In the genomic region with DNA sequence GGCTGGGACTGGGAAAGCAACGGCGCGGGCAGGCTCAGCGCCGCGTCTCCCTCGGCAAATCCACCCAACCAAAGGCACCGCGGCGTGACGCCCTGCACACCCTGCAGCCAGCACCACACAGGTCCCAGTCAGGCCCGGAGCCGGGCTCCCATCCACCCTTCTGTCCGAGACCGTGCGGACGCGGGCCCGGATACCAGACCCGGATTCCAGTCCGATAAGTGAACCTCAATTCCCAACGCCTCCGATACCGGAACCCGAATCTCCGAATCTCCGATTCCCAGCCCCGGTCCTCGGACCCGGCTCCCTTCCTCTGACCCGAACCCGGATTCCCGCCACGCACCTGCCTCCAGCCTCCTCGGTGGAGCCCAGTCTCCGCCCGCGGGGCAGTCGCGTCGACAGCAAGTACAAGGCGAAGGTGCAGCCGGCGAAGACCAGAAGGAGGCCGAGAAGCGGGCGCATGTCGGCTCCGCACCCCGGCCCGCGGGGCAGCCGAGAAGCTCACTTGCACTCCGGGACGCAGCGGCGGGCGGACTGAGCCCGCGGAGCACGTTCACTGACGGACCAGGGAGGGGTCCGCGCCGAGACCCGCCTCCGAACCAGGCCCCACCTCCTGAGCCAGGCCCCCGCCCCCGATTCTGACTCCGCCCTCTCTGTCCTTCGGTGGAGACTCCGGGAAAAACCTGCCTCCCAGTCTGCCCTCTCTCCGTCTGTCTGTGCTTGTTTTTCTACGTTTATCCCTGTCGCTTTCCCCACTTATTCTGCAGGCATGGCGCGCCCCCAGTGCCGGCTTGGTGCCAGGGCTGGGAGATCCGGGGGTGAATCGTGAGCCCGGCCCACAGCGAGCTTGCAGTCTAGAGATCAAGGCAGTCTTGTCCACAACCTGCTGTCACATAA, we compare ENCODE assay signal across 1 cellular context.
TF ChIP-seq lines count a peak whose summit lies in the region.

TSS of gene TMEM41A (minus strand) at position 533 of the 894 bp plus-strand sequence. CDS start at position 459, 74 bp downstream.

TF ChIP-seq in H1, 55 proteins besides CTCF, POLR2A, EP300 and RAD21 (continues in another document):
- TF ChIP-seq CHD7 (IDR thresholded peaks at IDR 0.05; ENCODE audit: insufficient replicate concordance, low read length) (no peak), ASH2L (IDR thresholded peaks at IDR 0.05; ENCODE audit: low read length) (peak; percentile 99), SIRT6 (IDR thresholded peaks at IDR 0.05; ENCODE audit: low read length) (no peak), SRF (IDR thresholded peaks at IDR 0.05; ENCODE audit: low read depth, low read length) (peak; percentile 59; the same call in 1 of the 2 replicates), POLR2AphosphoS5 (IDR thresholded peaks at IDR 0.05; ENCODE audit: low read depth, low read length) (peak; percentile 91), HDAC2 (IDR thresholded peaks at IDR 0.05; ENCODE audit: borderline replicate concordance in 1 of 2, low read depth in 2 of 2, low read length in 2 of 2) (0 out of 4 replicates have a peak, but pooled peaks of 1 of the 2 experiments have one; percentile 73), NANOG (IDR thresholded peaks at IDR 0.05; ENCODE audit: insufficient read depth, low read depth, low read length, poor library complexity, severe bottlenecking) (no peak), NRF1 (IDR thresholded peaks at IDR 0.05; ENCODE audit: low read depth, low read length) (no peak), EZH2 (IDR thresholded peaks at IDR 0.05; ENCODE audit: low read depth, low read length, severe bottlenecking) (no peak), SAP30 (IDR thresholded peaks at IDR 0.05; ENCODE audit: insufficient read depth, insufficient replicate concordance, low read length) (no peak), EGR1 (IDR thresholded peaks at IDR 0.05; ENCODE audit: borderline replicate concordance, low read depth, low read length) (no peak; the same call in 1 of the 2 replicates), GABPA (IDR thresholded peaks at IDR 0.05; ENCODE audit: borderline replicate concordance, insufficient read depth, low read length) (peak; percentile 88; the same call in 1 of the 2 replicates), TCF12 (IDR thresholded peaks at IDR 0.05; ENCODE audit: low read depth, low read length) (0 out of 2 replicates have a peak, but pooled peaks have one; percentile 8), PHF8 (conservative IDR thresholded peaks at IDR 0.05; ENCODE audit: low read depth, low read length) (peak; percentile 87), YY1 (IDR thresholded peaks at IDR 0.05; ENCODE audit: low read depth, low read length) (peak; percentile 82; the same call in 1 of the 2 replicates), MAX (IDR thresholded peaks at IDR 0.05) (peak; percentile 85), MAFK (IDR thresholded peaks at IDR 0.05; ENCODE audit: low read depth, low read length) (no peak), E2F6 (IDR thresholded peaks at IDR 0.05) (peak; percentile 71), KDM5A (IDR thresholded peaks at IDR 0.05; ENCODE audit: low read length) (peak; percentile 94), CBX5 (IDR thresholded peaks at IDR 0.05; ENCODE audit: low read depth, low read length) (no peak), RFX5 (IDR thresholded peaks at IDR 0.05; ENCODE audit: borderline replicate concordance, low read depth, low read length) (no peak), RNF2 (IDR thresholded peaks at IDR 0.05; ENCODE audit: borderline replicate concordance, low read depth, low read length, missing control alignments, poor library complexity, severe bottlenecking) (no peak), TAF1 (IDR thresholded peaks at IDR 0.05; ENCODE audit: low read depth, low read length) (peak; percentile 98), TEAD4 (IDR thresholded peaks at IDR 0.05; ENCODE audit: low read depth, low read length) (peak; percentile 10; the same call in 1 of the 2 replicates), SUZ12 (IDR thresholded peaks at IDR 0.05; ENCODE audit: low read length) (no peak), KDM4A (IDR thresholded peaks at IDR 0.05; ENCODE audit: low read depth, low read length, severe bottlenecking) (peak; percentile 95), TAF7 (optimal IDR thresholded peaks at IDR 0.05; ENCODE audit: borderline replicate concordance, low read depth, low read length) (peak; percentile 95), RXRA (IDR thresholded peaks at IDR 0.05; ENCODE audit: insufficient read depth, low read depth, low read length) (0 out of 2 replicates have a peak, but pooled peaks have one; percentile 58), TBP (IDR thresholded peaks at IDR 0.05; ENCODE audit: low read depth, low read length) (peak; percentile 92), CEBPB (IDR thresholded peaks at IDR 0.05; ENCODE audit: low read depth, low read length) (no peak), SIN3A (conservative IDR thresholded peaks at IDR 0.05 in 1 of 2, IDR thresholded peaks at IDR 0.05 in 1 of 2; ENCODE audit: low read depth in 1 of 2, low read length in 2 of 2) (peak; percentile 71 to 87; a peak in 1 of 4 replicates), RBBP5 (IDR thresholded peaks at IDR 0.05; ENCODE audit: borderline replicate concordance, low read depth, low read length) (peak; percentile 93; the same call in 1 of the 2 replicates), CHD2 (IDR thresholded peaks at IDR 0.05; ENCODE audit: low read length) (no peak), HDAC6 (IDR thresholded peaks at IDR 0.05; ENCODE audit: low read depth, low read length) (no peak), BACH1 (IDR thresholded peaks at IDR 0.05; ENCODE audit: low read length) (no peak), JUN (IDR thresholded peaks at IDR 0.05; ENCODE audit: low read depth, low read length) (no peak), CTBP2 (IDR thresholded peaks at IDR 0.05; ENCODE audit: borderline replicate concordance, insufficient read depth, insufficient read length, low read length) (no peak), KDM1A (IDR thresholded peaks at IDR 0.05; ENCODE audit: borderline replicate concordance, low read length) (no peak), SP1 (IDR thresholded peaks at IDR 0.05; ENCODE audit: low read depth, low read length) (peak; percentile 90), SP2 (IDR thresholded peaks at IDR 0.05; ENCODE audit: low read length) (no peak), POU5F1 (IDR thresholded peaks at IDR 0.05; ENCODE audit: low read depth, low read length) (no peak), CHD1 (IDR thresholded peaks at IDR 0.05; ENCODE audit: low read depth, low read length) (no peak), JUND (IDR thresholded peaks at IDR 0.05; ENCODE audit: low read length) (peak; percentile 64; the same call in 1 of the 2 replicates), BCL11A (IDR thresholded peaks at IDR 0.05; ENCODE audit: low read depth in 2 of 2, low read length in 2 of 2) (no peak), BRCA1 (IDR thresholded peaks at IDR 0.05; ENCODE audit: low read depth, low read length) (no peak), SP4 (IDR thresholded peaks at IDR 0.05; ENCODE audit: low read length) (peak; percentile 92), CBX8 (IDR thresholded peaks at IDR 0.05; ENCODE audit: borderline replicate concordance, low read depth, low read length) (no peak), CREB1 (IDR thresholded peaks at IDR 0.05) (peak; percentile 73), ZNF274 (IDR thresholded peaks at IDR 0.05; ENCODE audit: borderline replicate concordance, extremely low read depth, low read length) (no peak), FOSL1 (IDR thresholded peaks at IDR 0.05; ENCODE audit: insufficient read depth, low read depth, low read length) (no peak), GTF2F1 (IDR thresholded peaks at IDR 0.05; ENCODE audit: borderline replicate concordance, low read depth, low read length) (peak; percentile 84)
- TF ChIP-seq, protein P1, sequence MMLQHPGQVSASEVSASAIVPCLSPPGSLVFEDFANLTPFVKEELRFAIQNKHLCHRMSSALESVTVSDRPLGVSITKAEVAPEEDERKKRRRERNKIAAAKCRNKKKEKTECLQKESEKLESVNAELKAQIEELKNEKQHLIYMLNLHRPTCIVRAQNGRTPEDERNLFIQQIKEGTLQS (IDR thresholded peaks at IDR 0.05; ENCODE audit: insufficient read depth, low read depth, low read length), result no peak
- TF ChIP-seq, protein P2, sequence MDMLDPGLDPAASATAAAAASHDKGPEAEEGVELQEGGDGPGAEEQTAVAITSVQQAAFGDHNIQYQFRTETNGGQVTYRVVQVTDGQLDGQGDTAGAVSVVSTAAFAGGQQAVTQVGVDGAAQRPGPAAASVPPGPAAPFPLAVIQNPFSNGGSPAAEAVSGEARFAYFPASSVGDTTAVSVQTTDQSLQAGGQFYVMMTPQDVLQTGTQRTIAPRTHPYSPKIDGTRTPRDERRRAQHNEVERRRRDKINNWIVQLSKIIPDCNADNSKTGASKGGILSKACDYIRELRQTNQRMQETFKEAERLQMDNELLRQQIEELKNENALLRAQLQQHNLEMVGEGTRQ (IDR thresholded peaks at IDR 0.05; ENCODE audit: low read length), result peak; percentile 68
